ENCODE assay signal across 1 cellular context in genomic region chr19:29694669-29695627, GRCh38.
TF ChIP-seq lines count a peak whose summit lies in the region.

No MANE protein-coding gene starts in this region.

TF ChIP-seq in HepG2, 621 proteins besides CTCF, POLR2A, EP300 and RAD21 (continued from another document and continues in another):
- TF ChIP-seq PITX1 (CRISPR knock-in tag; IDR thresholded peaks at IDR 0.05): peak; percentile 61
- TF ChIP-seq SETDB1 (CRISPR knock-in tag; IDR thresholded peaks at IDR 0.05; ENCODE audit: borderline replicate concordance): no peak
- no peak for TF ChIP-seq ATRX (CRISPR knock-in tag; IDR thresholded peaks at IDR 0.05; ENCODE audit: borderline replicate concordance)
- peak; percentile 42; the same call in 1 of the 2 replicates for TF ChIP-seq RXRB (CRISPR knock-in tag; IDR thresholded peaks at IDR 0.05; ENCODE audit: borderline replicate concordance)
- TF ChIP-seq FOXC1 (CRISPR knock-in tag; IDR thresholded peaks at IDR 0.05; ENCODE audit: borderline replicate concordance): 0 out of 2 replicates have a peak, but pooled peaks have one; percentile 32
- TF ChIP-seq FOXA1 (IDR thresholded peaks at IDR 0.05): no peak
- TF ChIP-seq FOXA1 (CRISPR knock-in tag; IDR thresholded peaks at IDR 0.05): peak; percentile 20; the same call in 1 of the 2 replicates
- TF ChIP-seq ZNF556 (CRISPR knock-in tag; IDR thresholded peaks at IDR 0.05; ENCODE audit: borderline replicate concordance): 0 out of 2 replicates have a peak, but pooled peaks have one; percentile 44
- no peak for TF ChIP-seq LCORL (IDR thresholded peaks at IDR 0.05)
- TF ChIP-seq LCORL (CRISPR knock-in tag; IDR thresholded peaks at IDR 0.05): peak; percentile 67
- TF ChIP-seq ZNF816 (CRISPR knock-in tag; IDR thresholded peaks at IDR 0.05; ENCODE audit: borderline replicate concordance): no peak
- no peak for TF ChIP-seq ZNF275 (CRISPR knock-in tag; IDR thresholded peaks at IDR 0.05; ENCODE audit: borderline replicate concordance)
- peak; percentile 16; the same call in 1 of the 3 replicates for TF ChIP-seq MXI1 (IDR thresholded peaks at IDR 0.05; ENCODE audit: borderline replicate concordance, low read depth, low read length)
- peak; percentile 42; the same call in 1 of the 2 replicates for TF ChIP-seq HDAC2 (CRISPR knock-in tag; IDR thresholded peaks at IDR 0.05)
- TF ChIP-seq NFKB2 (CRISPR knock-in tag; IDR thresholded peaks at IDR 0.05; ENCODE audit: borderline replicate concordance): peak; percentile 42; the same call in 1 of the 2 replicates
- no peak for TF ChIP-seq ZNF510 (CRISPR knock-in tag; IDR thresholded peaks at IDR 0.05; ENCODE audit: low read depth)
- TF ChIP-seq UBTF (CRISPR knock-in tag; IDR thresholded peaks at IDR 0.05): peak; percentile 41; the same call in 1 of the 2 replicates
- TF ChIP-seq NFIB (CRISPR knock-in tag; IDR thresholded peaks at IDR 0.05; ENCODE audit: borderline replicate concordance): no peak
- no peak for TF ChIP-seq EEA1 (CRISPR knock-in tag; IDR thresholded peaks at IDR 0.05; ENCODE audit: borderline replicate concordance)
- TF ChIP-seq ZBTB40 (IDR thresholded peaks at IDR 0.05): no peak
- no peak for TF ChIP-seq ZBTB40 (CRISPR knock-in tag; IDR thresholded peaks at IDR 0.05)
- TF ChIP-seq NPAS2 (CRISPR knock-in tag; IDR thresholded peaks at IDR 0.05; ENCODE audit: borderline replicate concordance): no peak
- TF ChIP-seq GTF2F1 (IDR thresholded peaks at IDR 0.05; ENCODE audit: low read length): no peak
- no peak for TF ChIP-seq IKZF5 (CRISPR knock-in tag; IDR thresholded peaks at IDR 0.05)
- no peak for TF ChIP-seq CREB3 (CRISPR knock-in tag; IDR thresholded peaks at IDR 0.05)
- TF ChIP-seq KDM3A (CRISPR knock-in tag; IDR thresholded peaks at IDR 0.05; ENCODE audit: low read depth): peak; percentile 71; the same call in 1 of the 2 replicates
- TF ChIP-seq U2AF2 (IDR thresholded peaks at IDR 0.05; ENCODE audit: low read depth, low read length): no peak
- TF ChIP-seq ZNF770 (CRISPR knock-in tag; IDR thresholded peaks at IDR 0.05): 0 out of 2 replicates have a peak, but pooled peaks have one; percentile 41
- TF ChIP-seq BHLHE40 (IDR thresholded peaks at IDR 0.05; ENCODE audit: low read length): peak; percentile 20; the same call in 1 of the 2 replicates
- 0 out of 2 replicates have a peak, but pooled peaks have one; percentile 37 for TF ChIP-seq ZBED4 (CRISPR knock-in tag; IDR thresholded peaks at IDR 0.05; ENCODE audit: borderline replicate concordance)
- TF ChIP-seq ELF1 (CRISPR knock-in tag; IDR thresholded peaks at IDR 0.05): 0 out of 2 replicates have a peak, but pooled peaks have one; percentile 34
- no peak for TF ChIP-seq RCOR2 (CRISPR knock-in tag; IDR thresholded peaks at IDR 0.05)
- no peak for TF ChIP-seq ZNF367 (CRISPR knock-in tag; IDR thresholded peaks at IDR 0.05; ENCODE audit: borderline replicate concordance)
